ENCODE assay signal across 8 cellular contexts in genomic region chr17:35312790-35313711, GRCh38.
DNase-seq lines count a peak whose midpoint lies in the region; ATAC-seq and TF ChIP-seq lines count a peak whose summit lies in the region.

No MANE protein-coding gene starts in this region.

- DNase-seq in NCI-H460 (ENCODE audit: extremely low read depth, low read depth): peak; percentile 66
- DNase-seq in activated CD4-positive, alpha-beta T cell treated with anti-CD3 and anti-CD28 coated beads, Interleukin-2, amount 50 U/mL, for 4 hours: peak; percentile 60 to 64
- DNase-seq in effector memory CD4-positive, alpha-beta T cell: peak; percentile 80 to 83 (median 81)
- peak; percentile 82 to 87 for DNase-seq in lung microvascular endothelial cell (ENCODE audit: low read depth in 2 of 2)
- DNase-seq in stimulated activated CD4-positive, alpha-beta T cell treated with anti-CD3 and anti-CD28 coated beads, TNF-alpha, amount 100 ng/mL, for 48 hours (ENCODE audit: low read depth in 3 of 3): peak; percentile 29 to 63 (median 38)
- no peak for DNase-seq in GOT3 (lab: John Stamatoyannopoulos, UW)

- peaks cover 14% of the 10 kb centered on the region for H3K4me1 ChIP-seq in effector memory CD4-positive, alpha-beta T cell (ENCODE audit: control insufficient read depth, insufficient read depth, low read length, poor library complexity, severe bottlenecking)

- peak overlapping the region; percentile 60 for H3K4me3 ChIP-seq in effector memory CD4-positive, alpha-beta T cell (ENCODE audit: insufficient read depth, low read depth, low read length, poor library complexity, severe bottlenecking)

- H3K36me3 ChIP-seq in effector memory CD4-positive, alpha-beta T cell (ENCODE audit: control insufficient read depth, insufficient read depth, low read length): no peaks in the 10 kb centered on the region

- TF ChIP-seq CTCF in GM12873 (IDR thresholded peaks at IDR 0.05; ENCODE audit: insufficient read depth, low read depth, low read length, missing control alignments): peak; percentile 78

- H3K27me3 ChIP-seq in effector memory CD4-positive, alpha-beta T cell (replicated peaks; ENCODE audit: control insufficient read depth, insufficient read depth, low read length, poor library complexity, severe bottlenecking): no peaks in the 10 kb centered on the region

- peak; percentile 84 for ATAC-seq in HG03066 (IDR thresholded peaks at IDR 0.05; ENCODE audit: low read depth, unreplicated experiment)

- H3K9me3 ChIP-seq in effector memory CD4-positive, alpha-beta T cell (ENCODE audit: control insufficient read depth, low read length): no peaks in the 10 kb centered on the region

- H3K27ac ChIP-seq in effector memory CD4-positive, alpha-beta T cell (ENCODE audit: insufficient read depth, low read length, poor library complexity, severe bottlenecking): peak overlapping the region; percentile 80
